ENCODE assay signal across 22 cellular contexts in genomic region chr4:56705373-56705772, GRCh38.
"Had no signal": no experiment of that assay in that cellular context is flagged by ENCODE, and none has a peak within 500 bp of the region (broad histone marks: within the 10 kb centered on the region; RNA-seq: fewer than 3 reads in every experiment).

No MANE protein-coding gene starts in this region.

- H3K27ac ChIP-seq: hepatocyte, left lung, left ventricle myocardium inferior, lower lobe of right lung had no signal

- H3K9me3 Mint-ChIP-seq: immature natural killer cell, memory B cell had no signal

- H3K36me3 Mint-ChIP-seq: immature natural killer cell, memory B cell, mesothelial cell of epicardium, naive B cell had no signal

- H3K4me3 ChIP-seq: hepatocyte, left lung, left ventricle myocardium inferior, lower lobe of right lung, lung, mucosa of descending colon had no signal

- H3K4me1 Mint-ChIP-seq: immature natural killer cell, naive B cell had no signal

- H3K9me3 ChIP-seq: left lung, left ventricle myocardium inferior, lower lobe of right lung, mucosa of descending colon had no signal

- H3K79me2 ChIP-seq: hepatocyte had no signal

- H3K36me3 ChIP-seq: left lung, left ventricle myocardium inferior, lower lobe of right lung had no signal

- H3K27me3 ChIP-seq: hepatocyte, left lung had no signal

- H3K27ac Mint-ChIP-seq: immature natural killer cell, memory B cell, mesothelial cell of epicardium, naive B cell had no signal

- H3K4me1 ChIP-seq: left lung, lower lobe of right lung had no signal

- H3K4me2 ChIP-seq: hepatocyte had no signal

- H3K4me3 Mint-ChIP-seq: immature natural killer cell, memory B cell, mesothelial cell of epicardium, naive B cell had no signal

- DNase-seq: hippocampal formation, immature natural killer cell, islet precursor cell, kidney, kidney glomerular epithelial cell, left cardiac atrium, left colon, left lung, left ventricle myocardium inferior, left ventricle myocardium superior, lower lobe of right lung, mammary epithelial cell, mesenchymal stem cell, mesendoderm, midbrain, mucosa of descending colon, naive B cell had no signal

- ATAC-seq: left cardiac atrium, left lobe of liver, left lung, left ventricle myocardium superior, lower lobe of right lung, mucosa of descending colon had no signal
